8 cellular contexts compared by ENCODE assay signal in genomic region chr5:150217874-150218692, GRCh38.
A peak's percentile ranks its signal among the peaks of the same experiment; 100 is the strongest.
DNase-seq lines count a peak whose midpoint lies in the region; ATAC-seq and TF ChIP-seq lines count a peak whose summit lies in the region.

No MANE protein-coding gene starts in this region.

- H3K27ac Mint-ChIP-seq in memory B cell = no peak overlapping the region

- H3K4me1 Mint-ChIP-seq in memory B cell = peaks cover 4% of the 10 kb centered on the region

- ATAC-seq in GM19438 (IDR thresholded peaks at IDR 0.05; ENCODE audit: low read depth, unreplicated experiment) (peak; percentile 88), memory B cell (ENCODE audit: low read depth) (peak; percentile 95)

- no peak overlapping the region for H3K27ac ChIP-seq in C4-2B

- peak; percentile 73 for DNase-seq in HK-2 (ENCODE audit: unreplicated experiment)
- DNase-seq in NCI-H748 treated with DMSO at 0.1 percent for 48 hours (lab: John Stamatoyannopoulos, UW) = peak; percentile 63
- DNase-seq in activated CD4-positive, alpha-beta T cell treated with anti-CD3 and anti-CD28 coated beads, Interleukin-2, amount 50 U/mL, for 4 hours = peak; percentile 68 to 72
- DNase-seq in effector CD4-positive, alpha-beta T cell = peak; percentile 73
- peak; percentile 79 to 84 for DNase-seq in memory B cell (ENCODE audit: low spot score in 2 of 2)
- peak; percentile 63 for DNase-seq in stimulated activated CD8-positive, alpha-beta memory T cell treated with anti-CD3 and anti-CD28 coated beads, Interleukin-15, amount 100 ng/mL, for 24 hours (ENCODE audit: low read depth)

- no peak overlapping the region for H3K4me3 Mint-ChIP-seq in memory B cell

- H3K9me3 Mint-ChIP-seq in memory B cell = no peaks in the 10 kb centered on the region

- H3K27me3 Mint-ChIP-seq in memory B cell = peaks cover 7% of the 10 kb centered on the region

- TF ChIP-seq CTCF in C4-2B (conservative IDR thresholded peaks at IDR 0.05) = peak; percentile 93

- no peaks in the 10 kb centered on the region for H3K36me3 Mint-ChIP-seq in memory B cell
